In genomic region chr15:85414037-85414436, GRCh38 we compare ENCODE assay signal across 8 cellular contexts. TPM values are rescaled to one million over a fixed set of nuclear protein-coding genes. Genes with fewer than 3 reads are reported as not detected.
DNase-seq lines count a peak whose midpoint lies in the region; TF ChIP-seq lines count a peak whose summit lies in the region.
"Had no signal": no experiment of that assay in that cellular context is flagged by ENCODE, and none has a peak within 500 bp of the region (broad histone marks: within the 10 kb centered on the region; RNA-seq: fewer than 3 reads in every experiment).

No MANE protein-coding gene starts in this region.

- POLR2A ChIA-PET in CD8-positive, alpha-beta memory T cell (lab: Charles Lee), result interaction anchor here (0.6 to 1.0 kb wide), 4 partner anchors 25 to 124 kb away, joined by 3 to 8 read pairs (median 4); no protein-coding TSS in a partner anchor

- H3K9ac ChIP-seq in KMS-11, result no peak overlapping the region

- H4K20me1 ChIP-seq in KMS-11 (ENCODE audit: insufficient read depth), result no peaks in the 10 kb centered on the region

- H3K4me1 Mint-ChIP-seq in CD8-positive, alpha-beta memory T cell, result peaks cover 51 to 84% (median 72%) of the 10 kb centered on the region in 3 donors
- peaks cover 57% of the 10 kb centered on the region for H3K4me1 Mint-ChIP-seq in nephron progenitor cell

- in situ Hi-C loops in brain microvascular endothelial cell (cut with HindIII; ENCODE audit: low pct_ligation_motif_present, low sequenced_read_pairs), result no loop called here

- peak overlapping the region; percentile 41 to 88 (median 83) for H3K27ac Mint-ChIP-seq in CD8-positive, alpha-beta memory T cell
- H3K27ac Mint-ChIP-seq in nephron progenitor cell, result peak overlapping the region; percentile 80

- no peaks in the 10 kb centered on the region for H3K9me3 Mint-ChIP-seq in CD8-positive, alpha-beta memory T cell
- peaks cover 17% of the 10 kb centered on the region for H3K9me3 Mint-ChIP-seq in nephron progenitor cell

- no peaks in the 10 kb centered on the region for H3K9me3 ChIP-seq in CD8-positive, alpha-beta memory T cell (ENCODE audit: low read length)

- peak overlapping the region; percentile 23 for H3K4me2 ChIP-seq in KMS-11

- no peaks in the 10 kb centered on the region for H3K27me3 ChIP-seq in CD8-positive, alpha-beta memory T cell (ENCODE audit: insufficient read depth, low read length, poor library complexity, severe bottlenecking)
- H3K27me3 ChIP-seq in KMS-11 (ENCODE audit: insufficient read depth, low read depth) (no peaks in the 10 kb centered on the region), brain microvascular endothelial cell (replicated peaks) (no peaks in the 10 kb centered on the region)

- H3K27ac ChIP-seq in CD8-positive, alpha-beta memory T cell (ENCODE audit: low read depth, low read length), result no peak overlapping the region
- H3K27ac ChIP-seq in KMS-11, result no peak overlapping the region
- H3K27ac ChIP-seq in brain microvascular endothelial cell, result peak overlapping the region; percentile 91

- H3K79me2 ChIP-seq in KMS-11 (ENCODE audit: insufficient read depth, low read depth), result peaks cover 23% of the 10 kb centered on the region; the same call in 1 of the 2 replicates

- H3K4me1 ChIP-seq in CD8-positive, alpha-beta memory T cell (ENCODE audit: insufficient read depth, low read length), result peaks cover 20% of the 10 kb centered on the region
- peaks cover 33% of the 10 kb centered on the region for H3K4me1 ChIP-seq in KMS-11 (ENCODE audit: low read depth, poor library complexity, severe bottlenecking)

- peaks cover 0 to 4% (median 1%) of the 10 kb centered on the region in 3 donors for H3K36me3 Mint-ChIP-seq in CD8-positive, alpha-beta memory T cell
- peaks cover 46% of the 10 kb centered on the region for H3K36me3 Mint-ChIP-seq in nephron progenitor cell (ENCODE audit: low read depth)

- DNase-seq in CD8-positive, alpha-beta memory T cell, result no peak
- DNase-seq in brain microvascular endothelial cell (no peak), nephron progenitor cell (no peak), SKM-1 treated with dmso at 0.1 percent for 144 hours (lab: John Stamatoyannopoulos, UW; ENCODE audit: unreplicated experiment) (no peak), superior temporal gyrus (ENCODE audit: extremely low spot score) (no peak), NOMO-1 treated with DMSO at 0.1 percent for 48 hours (lab: John Stamatoyannopoulos, UW; ENCODE audit: unreplicated experiment) (no peak)
- DNase-seq: NCI-H510A had no signal

- CTCF ChIA-PET in CD8-positive, alpha-beta memory T cell (lab: Charles Lee), result interaction anchor here (0.7 to 6.6 kb wide), 15 partner anchors 9 to 122 kb away, joined by 3 to 79 read pairs (median 4); partner anchors contain the start of gene AKAP13

- TF ChIP-seq CTCF in KMS-11 (conservative IDR thresholded peaks at IDR 0.05; ENCODE audit: low read depth, low read length) (no peak), brain microvascular endothelial cell (IDR thresholded peaks at IDR 0.05; ENCODE audit: low read depth, low read length, missing control alignments) (no peak), nephron progenitor cell (IDR thresholded peaks at IDR 0.05) (no peak)

- no peaks in the 10 kb centered on the region for H3K27me3 Mint-ChIP-seq in CD8-positive, alpha-beta memory T cell
- no peaks in the 10 kb centered on the region for H3K27me3 Mint-ChIP-seq in nephron progenitor cell (ENCODE audit: low read depth, poor library complexity)

- no peaks in the 10 kb centered on the region for H3K36me3 ChIP-seq in CD8-positive, alpha-beta memory T cell (ENCODE audit: insufficient read depth, low read length)
- H3K36me3 ChIP-seq in KMS-11 (ENCODE audit: insufficient read depth) (no peaks in the 10 kb centered on the region), brain microvascular endothelial cell (replicated peaks) (no peaks in the 10 kb centered on the region)

- no peak overlapping the region for H3K4me3 ChIP-seq in CD8-positive, alpha-beta memory T cell (ENCODE audit: low read length)
- H3K4me3 ChIP-seq in KMS-11 (IDR thresholded peaks at IDR 0.05; ENCODE audit: insufficient read depth, low read depth, low read length), result no peak overlapping the region
- no peak overlapping the region for H3K4me3 ChIP-seq in brain microvascular endothelial cell (ENCODE audit: low read depth, low read length)

- peak overlapping the region in 3 of 7 donors; percentile 9 to 46 (median 23) for H3K4me3 Mint-ChIP-seq in CD8-positive, alpha-beta memory T cell
- H3K4me3 Mint-ChIP-seq in nephron progenitor cell, result peak overlapping the region; percentile 29

- H2AFZ ChIP-seq in KMS-11 (ENCODE audit: low read depth), result no peak overlapping the region

RNA-seq across cellular contexts. Expression of gene AKAP13, which starts 33.6 kb away (rescaled TPM):
- 100 to 1,000 TPM; 109 to 113 TPM for total RNA-seq in CD8-positive, alpha-beta memory T cell
- polyA plus RNA-seq in CD8-positive, alpha-beta memory T cell, result 234 TPM
